Comparison of ENCODE assay signal across 9 cellular contexts in genomic region chr1:51558375-51558924, GRCh38. TPM values are rescaled to one million over a fixed set of nuclear protein-coding genes. Genes with fewer than 3 reads are reported as not detected.
DNase-seq lines count a peak whose midpoint lies in the region; TF ChIP-seq lines count a peak whose summit lies in the region.
"Had no signal": no experiment of that assay in that cellular context is flagged by ENCODE, and none has a peak within 500 bp of the region (broad histone marks: within the 10 kb centered on the region; RNA-seq: fewer than 3 reads in every experiment).

No MANE protein-coding gene starts in this region.

- peak overlapping the region; percentile 42 for H3K56ac ChIP-seq in mesendoderm (ENCODE audit: low read length)

- peak overlapping the region; percentile 65 for H4K8ac ChIP-seq in mesendoderm (ENCODE audit: low read depth, low read length)

- no peak for TF ChIP-seq POLR2A in thyroid gland (IDR thresholded peaks at IDR 0.05)

- H2BK120ac ChIP-seq in mesendoderm (ENCODE audit: low read depth, low read length) = no peak overlapping the region

- H3K27ac ChIP-seq in HUES6 (ENCODE audit: low read depth, low read length) (peak overlapping the region; percentile 72), mesendoderm (ENCODE audit: low read depth, low read length) (peak overlapping the region; percentile 36), thyroid gland (no peak overlapping the region)
- H3K27ac ChIP-seq: cardiac muscle cell had no signal

- no peaks in the 10 kb centered on the region for H3K79me2 ChIP-seq in mesendoderm (ENCODE audit: control insufficient read depth, insufficient read depth, low read length)

- no peaks in the 10 kb centered on the region for H3K9me3 ChIP-seq in HUES6 (ENCODE audit: control insufficient read depth, insufficient read depth, low read depth, low read length)
- no peaks in the 10 kb centered on the region for H3K9me3 ChIP-seq in thyroid gland

- no peak overlapping the region for H2BK15ac ChIP-seq in mesendoderm (replicated peaks; ENCODE audit: low read depth)

- H3K4me2 ChIP-seq in mesendoderm (ENCODE audit: low read length) = no peak overlapping the region

- H3K4me1 ChIP-seq in HUES6 (ENCODE audit: control insufficient read depth, insufficient read depth, low read length) = peaks cover 22% of the 10 kb centered on the region
- H3K4me1 ChIP-seq in mesendoderm (ENCODE audit: control insufficient read depth, low read depth, low read length) = peaks cover 6% of the 10 kb centered on the region
- no peaks in the 10 kb centered on the region for H3K4me1 ChIP-seq in thyroid gland

- H2BK5ac ChIP-seq in mesendoderm (ENCODE audit: low read length) = peak overlapping the region; percentile 74

- H3K36me3 ChIP-seq in HUES6 (ENCODE audit: control insufficient read depth, insufficient read depth, low read length) (no peaks in the 10 kb centered on the region), mesendoderm (ENCODE audit: control insufficient read depth, insufficient read depth, low read length) (no peaks in the 10 kb centered on the region), thyroid gland (no peaks in the 10 kb centered on the region)
- H3K36me3 ChIP-seq: cardiac muscle cell had no signal

- H3K4me3 ChIP-seq in HUES6 (ENCODE audit: low read depth, low read length) = no peak overlapping the region
- H3K4me3 ChIP-seq in mesendoderm (ENCODE audit: low read length) = no peak overlapping the region
- no peak overlapping the region for H3K4me3 ChIP-seq in thyroid gland (replicated peaks in 1 of 3)
- H3K4me3 ChIP-seq: cardiac muscle cell had no signal

- H3K9ac ChIP-seq in HUES6 (ENCODE audit: low read length) = peak overlapping the region; percentile 38
- no peak overlapping the region for H3K9ac ChIP-seq in mesendoderm (ENCODE audit: low read length)

- no CpG with 5 or more reads among the region's 5 CpGs for WGBS in mesendoderm (ENCODE audit: extremely low coverage, insufficient coverage, low lambda C conversion rate)
- WGBS in thyroid gland, 2 donors = 88% methylated on average over 5 of the region's 5 CpGs

- no peaks in the 10 kb centered on the region for H3K79me1 ChIP-seq in mesendoderm (ENCODE audit: low read length)

- no peak overlapping the region for H4K5ac ChIP-seq in mesendoderm (ENCODE audit: low read length)

- H3K4ac ChIP-seq in mesendoderm (ENCODE audit: low read depth, low read length) = no peak overlapping the region

- H3K27me3 ChIP-seq in HUES6 (ENCODE audit: control insufficient read depth, insufficient read depth, low read length) = no peaks in the 10 kb centered on the region
- no peaks in the 10 kb centered on the region for H3K27me3 ChIP-seq in mesendoderm (ENCODE audit: insufficient read depth, low read length, poor library complexity)
- H3K27me3 ChIP-seq in thyroid gland = no peaks in the 10 kb centered on the region
- H3K27me3 ChIP-seq: cardiac muscle cell had no signal

- no peak overlapping the region for H3K23ac ChIP-seq in mesendoderm (ENCODE audit: low read length)

- intact Hi-C loops in thyroid gland (cut with DNase I) = no loop called here

- peak overlapping the region; percentile 76 for H3K18ac ChIP-seq in mesendoderm (ENCODE audit: low read length)

- peak; percentile 98 for DNase-seq in EL
- peak; percentile 53 for DNase-seq in amniotic stem cell (lab: John Stamatoyannopoulos, UW)
- peak; percentile 88 for DNase-seq in mesendoderm
- DNase-seq in putamen (ENCODE audit: low spot score) = no peak
- DNase-seq in GM19238 (ENCODE audit: insufficient read length, low spot score) = no peak
- no peak for DNase-seq in thyroid gland
- DNase-seq in GF-D8 (lab: John Stamatoyannopoulos, UW) = no peak

- no peak overlapping the region for H2AK5ac ChIP-seq in mesendoderm (ENCODE audit: low read length)

- no peak for TF ChIP-seq CTCF in thyroid gland (IDR thresholded peaks at IDR 0.05)

RNA-seq across cellular contexts. Expression of gene EPS15, which starts 39.4 kb away (rescaled TPM):
- 28.0 TPM for polyA plus RNA-seq in mesendoderm (2013, experiment 1 of 2)
- polyA plus RNA-seq in mesendoderm (2013, experiment 2 of 2) = 29.8 TPM
- total RNA-seq in thyroid gland = 100 to 1,000 TPM in 3 of 4 donors, 10 to 100 TPM in 1; 88.0 to 128 (median 102) TPM

RNA-seq across cellular contexts. Expression of gene OSBPL9, which starts 58.4 kb away (rescaled TPM):
- 45.4 TPM for polyA plus RNA-seq in mesendoderm (2013, experiment 1 of 2)
- 46.3 TPM for polyA plus RNA-seq in mesendoderm (2013, experiment 2 of 2)
- total RNA-seq in thyroid gland = 100 to 1,000 TPM in 3 of 4 donors, 10 to 100 TPM in 1; 95.6 to 272 (median 128) TPM

Comparison
In these comparisons a context has a peak if more than half of its experiments do, and no peak if none do; other contexts are left out.
1. DNase-seq: peak in EL (single experiment), amniotic stem cell (single experiment) and mesendoderm (single experiment); none in putamen (single experiment), GM19238 (single experiment), thyroid gland (0 of 2) and GF-D8 (single experiment).
2. H3K27ac ChIP-seq: peak in HUES6 (single experiment) and mesendoderm (single experiment); none in thyroid gland (0 of 3).